14 cellular contexts compared by ENCODE assay signal in genomic region chr16:74730049-74730683, GRCh38. TPM values are rescaled to one million over a fixed set of nuclear protein-coding genes. Genes with fewer than 3 reads are reported as not detected.
DNase-seq lines count a peak whose midpoint lies in the region; ATAC-seq, FAIRE-seq and TF ChIP-seq lines count a peak whose summit lies in the region.
"Had no signal": no experiment of that assay in that cellular context is flagged by ENCODE, and none has a peak within 500 bp of the region (broad histone marks: within the 10 kb centered on the region; RNA-seq: fewer than 3 reads in every experiment).

No MANE protein-coding gene starts in this region.

- POLR2A ChIA-PET in CD8-positive, alpha-beta T cell (lab: Charles Lee), result no interaction called here

- TF ChIP-seq CTCF in CD8-positive, alpha-beta T cell (IDR thresholded peaks at IDR 0.05), result no peak

- CTCF ChIA-PET in CD8-positive, alpha-beta T cell (lab: Charles Lee), result no interaction called here

- no peak for FAIRE-seq in urothelium cell line (lab: Jason Lieb, UNC)

- peaks cover 9% of the 10 kb centered on the region for H3K4me1 Mint-ChIP-seq in CD8-positive, alpha-beta T cell (ENCODE audit: low read depth)

- H3K9me3 ChIP-seq in BLaER1 (peaks cover 8% of the 10 kb centered on the region), mucosa of rectum (ENCODE audit: control insufficient read depth in 2 of 2, low read length in 2 of 2) (peaks cover 3 to 6% of the 10 kb centered on the region in 2 donors)
- H3K9me3 ChIP-seq in CD8-positive, alpha-beta T cell (ENCODE audit: low read length), result no peaks in the 10 kb centered on the region
- H3K9me3 ChIP-seq: testis had no signal

- H3K4me1 ChIP-seq in BLaER1, result peaks cover 17% of the 10 kb centered on the region
- H3K4me1 ChIP-seq in mucosa of rectum (ENCODE audit: control insufficient read depth in 2 of 2, insufficient read depth in 2 of 2, low read length in 2 of 2), result peaks cover 15 to 24% of the 10 kb centered on the region in 2 donors
- no peaks in the 10 kb centered on the region for H3K4me1 ChIP-seq in CD8-positive, alpha-beta T cell (ENCODE audit: insufficient read depth, low read length)
- H3K4me1 ChIP-seq: right atrium auricular region, testis had no signal

- peak overlapping the region; percentile 69 for H3K4me2 ChIP-seq in BLaER1

- no peaks in the 10 kb centered on the region for H3K36me3 Mint-ChIP-seq in CD8-positive, alpha-beta T cell

- H3K36me3 ChIP-seq in BLaER1, result no peaks in the 10 kb centered on the region
- peaks cover 3% of the 10 kb centered on the region in 2 donors for H3K36me3 ChIP-seq in mucosa of rectum (ENCODE audit: control insufficient read depth in 2 of 2, insufficient read depth in 2 of 2, low read length in 2 of 2)
- H3K36me3 ChIP-seq in CD8-positive, alpha-beta T cell (ENCODE audit: insufficient read depth, low read length), result no peaks in the 10 kb centered on the region
- H3K36me3 ChIP-seq: right atrium auricular region had no signal

- peak; percentile 77 for DNase-seq in Jurkat, Clone E6-1 (ENCODE audit: low read depth, low spot score)
- no peak for DNase-seq in urothelium cell line (ENCODE audit: low spot score)
- DNase-seq in CD8-positive, alpha-beta T cell, result no peak
- DNase-seq in SHP77 treated with DMSO at 0.1 percent for 48 hours (lab: John Stamatoyannopoulos, UW), result no peak
- DNase-seq in SK-N-DZ (ENCODE audit: low spot score), result no peak
- DNase-seq: glutamatergic neuron, NCI-H2029, testis had no signal

- no peak for ATAC-seq in CD8-positive, alpha-beta T cell

- no peaks in the 10 kb centered on the region for H3K27me3 Mint-ChIP-seq in CD8-positive, alpha-beta T cell (ENCODE audit: low read depth)
- H3K27me3 Mint-ChIP-seq: activated naive CD4-positive, alpha-beta T cell treated with anti-CD3 and anti-CD28 coated beads, Interleukin-2, amount 50 U/mL, for 24 hours had no signal

- H3K27me3 ChIP-seq in BLaER1, result no peaks in the 10 kb centered on the region
- no peaks in the 10 kb centered on the region for H3K27me3 ChIP-seq in mucosa of rectum (ENCODE audit: control insufficient read depth in 2 of 2, insufficient read depth in 2 of 2, low read length in 2 of 2)
- H3K27me3 ChIP-seq in CD8-positive, alpha-beta T cell (ENCODE audit: insufficient read depth, low read length), result no peaks in the 10 kb centered on the region
- H3K27me3 ChIP-seq: right atrium auricular region, testis had no signal

- H3K4me3 ChIP-seq in BLaER1 (no peak overlapping the region), mucosa of rectum (ENCODE audit: low read length in 2 of 2) (peak overlapping the region in 1 of 2 donors; percentile 14)
- peak overlapping the region; percentile 17 for H3K4me3 ChIP-seq in Jurkat, Clone E6-1 (ENCODE audit: low read length)
- H3K4me3 ChIP-seq in CD8-positive, alpha-beta T cell (ENCODE audit: low read depth, low read length), result no peak overlapping the region
- H3K4me3 ChIP-seq: right atrium auricular region, testis had no signal

- H3K27ac Mint-ChIP-seq in CD8-positive, alpha-beta T cell, result no peak overlapping the region
- H3K27ac Mint-ChIP-seq: activated naive CD4-positive, alpha-beta T cell treated with anti-CD3 and anti-CD28 coated beads, Interleukin-2, amount 50 U/mL, for 24 hours had no signal

- H3K4me3 Mint-ChIP-seq in CD8-positive, alpha-beta T cell, result no peak overlapping the region
- H3K4me3 Mint-ChIP-seq: activated naive CD4-positive, alpha-beta T cell treated with anti-CD3 and anti-CD28 coated beads, Interleukin-2, amount 50 U/mL, for 24 hours had no signal

- H3K9me3 Mint-ChIP-seq in CD8-positive, alpha-beta T cell, result peaks cover 3% of the 10 kb centered on the region
- H3K9me3 Mint-ChIP-seq: activated naive CD4-positive, alpha-beta T cell treated with anti-CD3 and anti-CD28 coated beads, Interleukin-2, amount 50 U/mL, for 24 hours had no signal

- H3K9ac ChIP-seq in BLaER1 (no peak overlapping the region), mucosa of rectum (ENCODE audit: low read depth in 1 of 2, low read length in 2 of 2) (peak overlapping the region; percentile 47 to 66)

- intact Hi-C loops in CD8-positive, alpha-beta T cell (cut with DNase I, micrococcal nuclease), result no loop called here

- H4K20me1 ChIP-seq in BLaER1, result no peaks in the 10 kb centered on the region

- H3K27ac ChIP-seq in BLaER1, result peak overlapping the region; percentile 49; the same call in 1 of the 2 replicates
- peak overlapping the region; percentile 75 for H3K27ac ChIP-seq in cingulate gyrus (ENCODE audit: low read depth, low read length)
- peak overlapping the region; percentile 94 to 95 for H3K27ac ChIP-seq in mucosa of rectum (ENCODE audit: low read depth in 2 of 2, low read length in 2 of 2)
- no peak overlapping the region for H3K27ac ChIP-seq in CD8-positive, alpha-beta T cell (ENCODE audit: low read depth, low read length)
- H3K27ac ChIP-seq: right atrium auricular region, testis had no signal

RNA-seq across cellular contexts. Expression of gene MLKL, which starts 29.5 kb away (rescaled TPM):
- 21.2 TPM for polyA plus RNA-seq in Jurkat, Clone E6-1 (2012; ENCODE audit: insufficient read depth, insufficient read length)
- 10 to 100 TPM; 12.1 to 13.2 TPM for total RNA-seq in CD8-positive, alpha-beta T cell
- polyA plus RNA-seq in SK-N-DZ (2014; cell fraction: cytosol; rRNA removed), result not detected in 2 replicates
- not detected in 2 replicates for polyA plus RNA-seq in SK-N-DZ (2014; cell fraction: nucleus; rRNA removed)

RNA-seq across cellular contexts. Expression of gene FA2H, which starts 44.5 kb away (rescaled TPM):
- polyA plus RNA-seq in Jurkat, Clone E6-1 (2012; ENCODE audit: insufficient read depth, insufficient read length), result 0.50 TPM
- total RNA-seq in CD8-positive, alpha-beta T cell, result not detected
- polyA plus RNA-seq in SK-N-DZ (2014; cell fraction: cytosol; rRNA removed), result not detected in 2 replicates
- polyA plus RNA-seq in SK-N-DZ (2014; cell fraction: nucleus; rRNA removed), result not detected in 2 replicates
- total RNA-seq: dermis microvascular lymphatic vessel endothelial cell had no signal
